In genomic region chr11:85110246-85110645, GRCh38 we compare ENCODE assay signal across 8 cellular contexts.
DNase-seq lines count a peak whose midpoint lies in the region; ATAC-seq and TF ChIP-seq lines count a peak whose summit lies in the region.
"Not testable (repeated sequence)": the region's sequence is repeated elsewhere in the genome, so short reads cannot be mapped to it uniquely, and the experiment has no call there.

No MANE protein-coding gene starts in this region.

- peak; percentile 92 for ATAC-seq in GM18505 (IDR thresholded peaks at IDR 0.05; ENCODE audit: unreplicated experiment)
- peak; percentile 88 for ATAC-seq in GM19035 (IDR thresholded peaks at IDR 0.05; ENCODE audit: unreplicated experiment)
- peak; percentile 84 for ATAC-seq in GM21367 (IDR thresholded peaks at IDR 0.05; ENCODE audit: unreplicated experiment)
- ATAC-seq in HG02571 (IDR thresholded peaks at IDR 0.05; ENCODE audit: unreplicated experiment): peak; percentile 96
- ATAC-seq in HG02973 (IDR thresholded peaks at IDR 0.05; ENCODE audit: unreplicated experiment): peak; percentile 89
- ATAC-seq in HG03280 (IDR thresholded peaks at IDR 0.05; ENCODE audit: unreplicated experiment): peak; percentile 95
- ATAC-seq in naive B cell (ENCODE audit: low read depth in 2 of 2): peak; percentile 53 to 71

- not testable (repeated sequence) for H3K36me3 Mint-ChIP-seq in naive B cell

- not testable (repeated sequence) for TF ChIP-seq POLR2A in GM18505 (IDR thresholded peaks at IDR 0.05; ENCODE audit: borderline replicate concordance, extremely low read depth, insufficient read depth, insufficient read length)

- H3K4me3 ChIP-seq in Jurkat, Clone E6-1 (ENCODE audit: low read length): not testable (repeated sequence)

- not testable (repeated sequence) for H3K27me3 Mint-ChIP-seq in naive B cell

- H3K9me3 Mint-ChIP-seq in naive B cell: peaks cover 0 to 12% (median 0%) of the 10 kb centered on the region in 7 donors

- peak overlapping the region in 6 of 8 donors; percentile 49 to 84 (median 68) for H3K4me3 Mint-ChIP-seq in naive B cell

- H3K4me1 Mint-ChIP-seq in naive B cell: peaks cover 0 to 26% (median 0%) of the 10 kb centered on the region in 3 donors

- peak; percentile 30 for DNase-seq in Jurkat, Clone E6-1 (ENCODE audit: low read depth, low spot score)
- not testable (repeated sequence) for DNase-seq in naive B cell

- H3K27ac Mint-ChIP-seq in naive B cell: peak overlapping the region in 5 of 6 donors; percentile 35 to 91 (median 44)
